ENCODE assay signal across 1 cellular context in the genomic region with DNA sequence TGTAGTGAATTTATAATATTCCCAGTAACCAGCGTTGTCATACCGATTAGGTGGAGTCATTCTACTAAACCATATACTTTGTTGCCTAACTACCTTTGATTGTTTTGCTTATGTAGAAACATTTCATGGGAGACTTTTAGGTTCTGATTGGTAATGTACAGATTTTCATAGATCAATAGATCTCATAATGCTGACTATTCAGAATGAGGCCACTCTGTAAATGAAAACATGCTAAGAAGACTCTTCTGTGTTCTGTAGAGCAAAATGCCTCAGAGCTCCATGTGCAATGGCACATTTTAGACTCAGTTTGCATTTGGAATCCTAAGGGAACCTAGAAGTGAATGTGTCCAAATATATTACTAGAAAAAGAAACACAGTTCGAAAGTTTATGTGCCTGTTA.
TF ChIP-seq lines count a peak whose summit lies in the region.

No MANE protein-coding gene starts in this region.

TF ChIP-seq in HepG2, 621 proteins besides CTCF, POLR2A, EP300 and RAD21:
- TF ChIP-seq MAFK (conservative IDR thresholded peaks at IDR 0.05 in 1 of 2, IDR thresholded peaks at IDR 0.05 in 1 of 2; ENCODE audit: low read length in 2 of 2) = peak; percentile 51 to 59; a peak in 3 of 4 replicates
- TF ChIP-seq, protein P1, sequence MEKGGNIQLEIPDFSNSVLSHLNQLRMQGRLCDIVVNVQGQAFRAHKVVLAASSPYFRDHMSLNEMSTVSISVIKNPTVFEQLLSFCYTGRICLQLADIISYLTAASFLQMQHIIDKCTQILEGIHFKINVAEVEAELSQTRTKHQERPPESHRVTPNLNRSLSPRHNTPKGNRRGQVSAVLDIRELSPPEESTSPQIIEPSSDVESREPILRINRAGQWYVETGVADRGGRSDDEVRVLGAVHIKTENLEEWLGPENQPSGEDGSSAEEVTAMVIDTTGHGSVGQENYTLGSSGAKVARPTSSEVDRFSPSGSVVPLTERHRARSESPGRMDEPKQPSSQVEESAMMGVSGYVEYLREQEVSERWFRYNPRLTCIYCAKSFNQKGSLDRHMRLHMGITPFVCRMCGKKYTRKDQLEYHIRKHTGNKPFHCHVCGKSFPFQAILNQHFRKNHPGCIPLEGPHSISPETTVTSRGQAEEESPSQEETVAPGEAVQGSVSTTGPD (CRISPR knock-in tag; IDR thresholded peaks at IDR 0.05) = no peak
- no peak for TF ChIP-seq AGO2 (optimal IDR thresholded peaks at IDR 0.05; ENCODE audit: low read depth, low read length)
- TF ChIP-seq, protein P2, sequence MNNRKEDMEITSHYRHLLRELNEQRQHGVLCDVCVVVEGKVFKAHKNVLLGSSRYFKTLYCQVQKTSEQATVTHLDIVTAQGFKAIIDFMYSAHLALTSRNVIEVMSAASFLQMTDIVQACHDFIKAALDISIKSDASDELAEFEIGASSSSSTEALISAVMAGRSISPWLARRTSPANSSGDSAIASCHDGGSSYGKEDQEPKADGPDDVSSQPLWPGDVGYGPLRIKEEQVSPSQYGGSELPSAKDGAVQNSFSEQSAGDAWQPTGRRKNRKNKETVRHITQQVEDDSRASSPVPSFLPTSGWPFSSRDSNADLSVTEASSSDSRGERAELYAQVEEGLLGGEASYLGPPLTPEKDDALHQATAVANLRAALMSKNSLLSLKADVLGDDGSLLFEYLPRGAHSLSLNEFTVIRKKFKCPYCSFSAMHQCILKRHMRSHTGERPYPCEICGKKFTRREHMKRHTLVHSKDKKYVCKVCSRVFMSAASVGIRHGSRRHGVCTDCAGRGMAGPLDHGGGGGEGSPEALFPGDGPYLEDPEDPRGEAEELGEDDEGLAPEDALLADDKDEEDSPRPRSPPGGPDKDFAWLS (CRISPR knock-in tag; IDR thresholded peaks at IDR 0.05; ENCODE audit: borderline replicate concordance) = no peak
- peak; percentile 43; the same call in 1 of the 2 replicates for TF ChIP-seq MAFF (IDR thresholded peaks at IDR 0.05; ENCODE audit: low read depth, low read length)
